8 cellular contexts compared by ENCODE assay signal in genomic region chr9:82606761-82607382, GRCh38.
DNase-seq lines count a peak whose midpoint lies in the region; ATAC-seq and TF ChIP-seq lines count a peak whose summit lies in the region.

No MANE protein-coding gene starts in this region.

- TF ChIP-seq CTCF in AG10803 (conservative IDR thresholded peaks at IDR 0.05; ENCODE audit: low read length): peak; percentile 84
- TF ChIP-seq CTCF in gastrocnemius medialis (IDR thresholded peaks at IDR 0.05 in 4 of 5, conservative IDR thresholded peaks at IDR 0.05 in 1 of 5): peak; percentile 22 to 72 (median 63)

- no peaks in the 10 kb centered on the region for H3K36me3 ChIP-seq in gastrocnemius medialis

- no peak for TF ChIP-seq POLR2A in gastrocnemius medialis (IDR thresholded peaks at IDR 0.05)

- H3K4me1 ChIP-seq in right cardiac atrium (ENCODE audit: control insufficient read depth, insufficient read depth, low read length): no peaks in the 10 kb centered on the region
- peaks cover 0 to 11% of the 10 kb centered on the region in 2 donors for H3K4me1 ChIP-seq in gastrocnemius medialis

- DNase-seq in AG10803 (ENCODE audit: low read depth): peak; percentile 72
- DNase-seq in NCI-H128 (lab: John Stamatoyannopoulos, UW; ENCODE audit: unreplicated experiment): peak; percentile 53
- DNase-seq in activated CD8-positive, alpha-beta T cell treated with anti-CD3 and anti-CD28 coated beads, Interleukin-2, amount 10 ng/mL, durations not matched to agents 7 days and 5 days: peak; percentile 21
- no peak for DNase-seq in right cardiac atrium
- peak in 1 of 2 donors; percentile 16 for DNase-seq in gastrocnemius medialis
- no peak for DNase-seq in activated T-cell treated with anti-CD3 and anti-CD28 coated beads for 4 hours
- no peak for DNase-seq in NCI-H524 treated with DMSO at 0.1 percent for 48 hours (lab: John Stamatoyannopoulos, UW)

- peak; percentile 71 for ATAC-seq in GM18867 (IDR thresholded peaks at IDR 0.05; ENCODE audit: unreplicated experiment)
- no peak for ATAC-seq in activated CD8-positive, alpha-beta T cell treated with anti-CD3 and anti-CD28 coated beads, Interleukin-2, amount 10 ng/mL, durations not matched to agents 7 days and 5 days
- ATAC-seq in right cardiac atrium: peak; percentile 86
- ATAC-seq in gastrocnemius medialis: peak; percentile 78 to 90

- H3K27ac Mint-ChIP-seq in activated CD8-positive, alpha-beta T cell treated with anti-CD3 and anti-CD28 coated beads, Interleukin-2, amount 10 ng/mL, durations not matched to agents 7 days and 5 days: no peak overlapping the region

- no peaks in the 10 kb centered on the region for H3K4me1 Mint-ChIP-seq in activated CD8-positive, alpha-beta T cell treated with anti-CD3 and anti-CD28 coated beads, Interleukin-2, amount 10 ng/mL, durations not matched to agents 7 days and 5 days (ENCODE audit: low read depth)

- H3K36me3 Mint-ChIP-seq in activated CD8-positive, alpha-beta T cell treated with anti-CD3 and anti-CD28 coated beads, Interleukin-2, amount 10 ng/mL, durations not matched to agents 7 days and 5 days (ENCODE audit: low read depth): no peaks in the 10 kb centered on the region

- H3K27ac ChIP-seq in right cardiac atrium (ENCODE audit: low read length): no peak overlapping the region
- H3K27ac ChIP-seq in gastrocnemius medialis: no peak overlapping the region

- no peaks in the 10 kb centered on the region for H3K27me3 Mint-ChIP-seq in activated CD8-positive, alpha-beta T cell treated with anti-CD3 and anti-CD28 coated beads, Interleukin-2, amount 10 ng/mL, durations not matched to agents 7 days and 5 days (ENCODE audit: low read depth)

- POLR2A ChIA-PET in activated CD8-positive, alpha-beta T cell treated with anti-CD3 and anti-CD28 coated beads, Interleukin-2, amount 10 ng/mL, durations not matched to agents 7 days and 5 days (lab: Charles Lee): no interaction called here

- in situ Hi-C loops in gastrocnemius medialis (cut with MboI; ENCODE audit: low sequenced_read_pairs in 4 of 4): loop anchor here in 3 of 4 donors (10.0 to 25.0 kb wide), 3 partner anchors 720 to 1095 kb away; no protein-coding TSS in a partner anchor

- H3K4me3 Mint-ChIP-seq in activated CD8-positive, alpha-beta T cell treated with anti-CD3 and anti-CD28 coated beads, Interleukin-2, amount 10 ng/mL, durations not matched to agents 7 days and 5 days: no peak overlapping the region

- 32% methylated on average over 4 of the region's 4 CpGs for WGBS in right cardiac atrium

- H3K4me3 ChIP-seq in AG10803 (ENCODE audit: low read length) (no peak overlapping the region), right cardiac atrium (ENCODE audit: low read length) (no peak overlapping the region), gastrocnemius medialis (no peak overlapping the region)

- no peaks in the 10 kb centered on the region for H3K9me3 Mint-ChIP-seq in activated CD8-positive, alpha-beta T cell treated with anti-CD3 and anti-CD28 coated beads, Interleukin-2, amount 10 ng/mL, durations not matched to agents 7 days and 5 days (ENCODE audit: insufficient read depth)

- intact Hi-C loops in right cardiac atrium (cut with DNase I): loop anchor here in 3 of 4 donors (5.0 to 10.0 kb wide), 2 partner anchors 72 to 75 kb away; no protein-coding TSS in a partner anchor
- intact Hi-C loops in gastrocnemius medialis (cut with DNase I; ENCODE audit: low total_unique reads): loop anchor here (5.0 kb wide), 1 partner anchor 1085 kb away; no protein-coding TSS in a partner anchor

- CTCF ChIA-PET in activated CD8-positive, alpha-beta T cell treated with anti-CD3 and anti-CD28 coated beads, Interleukin-2, amount 10 ng/mL, durations not matched to agents 7 days and 5 days (lab: Charles Lee): interaction anchor here (1.1 to 1.2 kb wide), 2 partner anchors 10 to 12 kb away, joined by 3 read pairs; no protein-coding TSS in a partner anchor

- H3K9me3 ChIP-seq in right cardiac atrium (ENCODE audit: control insufficient read depth, low read length): no peaks in the 10 kb centered on the region
- H3K9me3 ChIP-seq in gastrocnemius medialis: no peaks in the 10 kb centered on the region

- H3K27me3 ChIP-seq in right cardiac atrium (ENCODE audit: control insufficient read depth, insufficient read depth): peaks cover 2% of the 10 kb centered on the region
- H3K27me3 ChIP-seq in gastrocnemius medialis: no peaks in the 10 kb centered on the region

Comparison
In these comparisons a context has a peak if more than half of its experiments do, and no peak if none do; other contexts are left out.
1. DNase-seq: peak in AG10803 (single experiment), NCI-H128 (single experiment) and activated CD8-positive, alpha-beta T cell treated with anti-CD3 and anti-CD28 coated beads, Interleukin-2, amount 10 ng/mL, durations not matched to agents 7 days and 5 days (single experiment); none in right cardiac atrium (0 of 3), activated T-cell treated with anti-CD3 and anti-CD28 coated beads for 4 hours (single experiment) and NCI-H524 treated with DMSO at 0.1 percent for 48 hours (single experiment).